Comparison of ENCODE assay signal across 10 cellular contexts in genomic region chr15:92869263-92869940, GRCh38. TPM values are rescaled to one million over a fixed set of nuclear protein-coding genes. Genes with fewer than 3 reads are reported as not detected.
DNase-seq lines count a peak whose midpoint lies in the region; ATAC-seq, FAIRE-seq and TF ChIP-seq lines count a peak whose summit lies in the region.
"Had no signal": no experiment of that assay in that cellular context is flagged by ENCODE, and none has a peak within 500 bp of the region (broad histone marks: within the 10 kb centered on the region; RNA-seq: fewer than 3 reads in every experiment).

No MANE protein-coding gene starts in this region.

- no peaks in the 10 kb centered on the region for H3K27me3 Mint-ChIP-seq in naive thymus-derived CD8-positive, alpha-beta T cell
- H3K27me3 Mint-ChIP-seq: dendritic cell treated with granulocyte-macrophage colony-stimulating factor and Interleukin-4, amounts not matched to agents 40 ng/mL and 50 ng/mL, for 4 days had no signal

- H3K4me1 ChIP-seq in K562 (replicated peaks in 1 of 2; ENCODE audit: control insufficient read depth in 2 of 2, insufficient read depth in 2 of 2, low read length in 2 of 2), result peaks cover 8% of the 10 kb centered on the region in 2 experiments; a peak in 4 of 5 replicates
- peaks cover 28% of the 10 kb centered on the region for H3K4me1 ChIP-seq in keratinocyte (ENCODE audit: control insufficient read depth, extremely low read depth, insufficient read depth, low read length)
- H3K4me1 ChIP-seq in thoracic aorta (ENCODE audit: control insufficient read depth in 1 of 2, low read depth in 2 of 2), result peaks cover 2 to 15% of the 10 kb centered on the region in 2 donors

- TF ChIP-seq RAD21 in K562 (CRISPR knock-in tag; conservative IDR thresholded peaks at IDR 0.05 in 1 of 2, IDR thresholded peaks at IDR 0.05 in 1 of 2), result no peak

- H3K4me2 ChIP-seq in K562 (ENCODE audit: insufficient read depth, low read length), result peak overlapping the region; percentile 72; the same call in 1 of the 2 replicates
- H3K4me2 ChIP-seq in keratinocyte (ENCODE audit: control insufficient read depth, extremely low read depth, insufficient read depth, low read depth, low read length), result peak overlapping the region; percentile 45

- intact Hi-C loops in K562 (cut with micrococcal nuclease), result no loop called here

- WGBS in K562 (ENCODE audit: insufficient coverage, low coverage, missing lambda C conversion rate), result 57% methylated on average over 4 of the region's 4 CpGs

- H3K9me3 ChIP-seq in K562 (replicated peaks; ENCODE audit: control insufficient read depth, insufficient read depth, low read depth, low read length) (no peaks in the 10 kb centered on the region), keratinocyte (ENCODE audit: control insufficient read depth, low read depth, low read length) (no peaks in the 10 kb centered on the region), thoracic aorta (peaks cover 3% of the 10 kb centered on the region)

- no peak for TF ChIP-seq POLR2A in K562 (conservative IDR thresholded peaks at IDR 0.05)

- peak overlapping the region in 1 of 2 experiments; percentile 48; a peak in 1 of 4 replicates for H3K9ac ChIP-seq in K562 (ENCODE audit: insufficient read depth in 1 of 2, low read depth in 2 of 2, low read length in 2 of 2)
- no peak overlapping the region for H3K9ac ChIP-seq in keratinocyte (ENCODE audit: control insufficient read depth, extremely low read depth, insufficient read depth, low read length)

- peak overlapping the region in 1 of 10 donors; percentile 32 for H3K27ac Mint-ChIP-seq in naive thymus-derived CD8-positive, alpha-beta T cell
- H3K27ac Mint-ChIP-seq: dendritic cell treated with granulocyte-macrophage colony-stimulating factor and Interleukin-4, amounts not matched to agents 40 ng/mL and 50 ng/mL, for 4 days had no signal

- DNase-seq in HT1080 (ENCODE audit: low read depth) (peak; percentile 63), K562 (ENCODE audit: extremely low read depth in 1 of 4, low spot score in 3 of 4) (no peak), keratinocyte (ENCODE audit: low read depth, low spot score) (no peak), thoracic aorta (ENCODE audit: low spot score) (no peak), NCI-H2081 treated with DMSO at 0.1 percent for 48 hours (lab: John Stamatoyannopoulos, UW) (no peak)
- no peak for DNase-seq in activated CD4-positive, alpha-beta T cell treated with anti-CD3 and anti-CD28 coated beads, Interleukin-2, amount 50 U/mL, for 1 hour
- no peak for DNase-seq in naive thymus-derived CD8-positive, alpha-beta T cell
- DNase-seq: NCI-H1694 treated with DMSO at 0.1 percent for 48 hours had no signal

- peaks cover 0 to 5% (median 0%) of the 10 kb centered on the region in 9 donors for H3K9me3 Mint-ChIP-seq in naive thymus-derived CD8-positive, alpha-beta T cell

- H4K20me1 ChIP-seq in K562 (replicated peaks; ENCODE audit: control insufficient read depth, insufficient read depth, low read length) (no peaks in the 10 kb centered on the region), keratinocyte (ENCODE audit: control insufficient read depth, extremely low read depth, insufficient read depth, low read length) (no peaks in the 10 kb centered on the region)

- in situ Hi-C loops in K562 (cut with MboI), result no loop called here

- H3K79me2 ChIP-seq in K562 (ENCODE audit: control insufficient read depth, insufficient read depth, low read length), result no peaks in the 10 kb centered on the region
- no peaks in the 10 kb centered on the region for H3K79me2 ChIP-seq in keratinocyte (ENCODE audit: control insufficient read depth, insufficient read depth, low read length)

- ATAC-seq in K562, result no peak
- no peak for ATAC-seq in thoracic aorta (ENCODE audit: insufficient number of reproducible peaks, low FRiP score, low read depth)
- no peak for ATAC-seq in HG02973 (IDR thresholded peaks at IDR 0.05; ENCODE audit: unreplicated experiment)
- no peak for ATAC-seq in naive thymus-derived CD8-positive, alpha-beta T cell

- H2AFZ ChIP-seq in K562 (ENCODE audit: low read depth, low read length) (peak overlapping the region; percentile 97; the same call in 1 of the 2 replicates), keratinocyte (ENCODE audit: control insufficient read depth, low read length) (no peak overlapping the region)

- H3K27ac ChIP-seq in K562 (ENCODE audit: extremely low read depth, low read depth, low read length), result no peak overlapping the region
- no peak overlapping the region for H3K27ac ChIP-seq in keratinocyte (ENCODE audit: control insufficient read depth, insufficient read depth, low read length)
- H3K27ac ChIP-seq in thoracic aorta, result peak overlapping the region; percentile 64 to 65

- no peaks in the 10 kb centered on the region for H3K9me1 ChIP-seq in K562 (ENCODE audit: control insufficient read depth, insufficient read depth, low read length)
- H3K9me1 ChIP-seq in keratinocyte (ENCODE audit: control insufficient read depth, extremely low read depth, insufficient read depth, low read length), result no peaks in the 10 kb centered on the region

- TF ChIP-seq CTCF in K562 (IDR thresholded peaks at IDR 0.05 in 2 of 3, conservative IDR thresholded peaks at IDR 0.05 in 1 of 3; ENCODE audit: insufficient read depth in 2 of 3, low read depth in 1 of 3, low read length in 3 of 3) (no peak), keratinocyte (optimal IDR thresholded peaks at IDR 0.05 in 1 of 3, IDR thresholded peaks at IDR 0.05 in 1 of 3, conservative IDR thresholded peaks at IDR 0.05 in 1 of 3; ENCODE audit: extremely low read depth in 1 of 3, insufficient read depth in 2 of 3, low read length in 3 of 3) (no peak), thoracic aorta (IDR thresholded peaks at IDR 0.05) (no peak)

- H3K36me3 ChIP-seq in K562 (ENCODE audit: control insufficient read depth, insufficient read depth, low read length) (no peaks in the 10 kb centered on the region), keratinocyte (ENCODE audit: control insufficient read depth in 2 of 2, extremely low read depth in 1 of 2, insufficient read depth in 2 of 2, low read length in 2 of 2) (no peaks in the 10 kb centered on the region), thoracic aorta (no peaks in the 10 kb centered on the region)

- no TSS peak for BruUV-seq in K562 (replicated peaks; lab: Mats Ljungman, UMichigan)

- POLR2A ChIA-PET in K562 (lab: Yijun Ruan, JAX), result interaction anchor here (0.7 to 1.6 kb wide), 3 partner anchors 12 to 14 kb away, joined by 3 to 4 read pairs (median 4); no protein-coding TSS in a partner anchor
- POLR2A ChIA-PET in naive thymus-derived CD8-positive, alpha-beta T cell (lab: Charles Lee), result interaction anchor here (1.7 to 6.1 kb wide), 3 partner anchors 8 to 20 kb away, joined by 5 to 53 read pairs (median 11); no protein-coding TSS in a partner anchor

- no peak overlapping the region for H3K4me3 Mint-ChIP-seq in naive thymus-derived CD8-positive, alpha-beta T cell
- H3K4me3 Mint-ChIP-seq: dendritic cell treated with granulocyte-macrophage colony-stimulating factor and Interleukin-4, amounts not matched to agents 40 ng/mL and 50 ng/mL, for 4 days had no signal

- no peak for TF ChIP-seq EP300 in K562 (IDR thresholded peaks at IDR 0.05; ENCODE audit: low read length)

- no peak overlapping the region for H3K4me3 ChIP-seq in K562
- H3K4me3 ChIP-seq in keratinocyte (ENCODE audit: control insufficient read depth in 2 of 3, extremely low read depth in 1 of 3, insufficient read depth in 2 of 3, low read depth in 1 of 3, low read length in 3 of 3), result no peak overlapping the region
- no peak overlapping the region for H3K4me3 ChIP-seq in thoracic aorta

- FAIRE-seq in K562 (lab: Jason Lieb, UNC) (no peak), keratinocyte (lab: Jason Lieb, UNC) (peak; percentile 84)

- H3K4me1 Mint-ChIP-seq in naive thymus-derived CD8-positive, alpha-beta T cell, result peaks cover 3 to 15% (median 5%) of the 10 kb centered on the region in 4 donors

- CTCF ChIA-PET in K562 (lab: Yijun Ruan, JAX; ENCODE audit: low intra/inter-chr PET ratio), result no interaction called here

- H3K36me3 Mint-ChIP-seq in naive thymus-derived CD8-positive, alpha-beta T cell, result no peaks in the 10 kb centered on the region

- dilution Hi-C loops in keratinocyte (cut with MboI; ENCODE audit: extremely low pct_ligation_motif_present, low sequenced_read_pairs), result no loop called here

- no peaks in the 10 kb centered on the region for H3K27me3 ChIP-seq in K562 (ENCODE audit: control insufficient read depth in 2 of 2, insufficient read depth in 2 of 2, low read length in 2 of 2)
- H3K27me3 ChIP-seq in keratinocyte (ENCODE audit: control insufficient read depth, extremely low read depth, insufficient read depth, low read length), result no peaks in the 10 kb centered on the region
- H3K27me3 ChIP-seq in thoracic aorta (replicated peaks; ENCODE audit: insufficient read depth), result no peaks in the 10 kb centered on the region

RNA-seq across cellular contexts. Expression of gene CHD2, which starts 30.7 kb away (rescaled TPM):
- 16.7 and 28.1 TPM in 2 replicates for total RNA-seq in HT1080 (2014; rRNA removed; shearing (Covaris generic))
- polyA plus RNA-seq in HT1080 (2015; cell fraction: cytosol; rRNA removed), result 24.0 and 28.3 TPM in 2 replicates
- 84.1 TPM in 2 replicates for polyA plus RNA-seq in HT1080 (2015; cell fraction: nucleus; rRNA removed)
- 221 and 585 TPM in 2 replicates for total RNA-seq in K562 (2011; cell fraction: chromatin; rRNA removed; ENCODE audit: low replicate concordance)
- 101 and 147 TPM in 2 replicates for total RNA-seq in K562 (2011; cell fraction: nucleolus; rRNA removed)
- total RNA-seq in K562 (2011; cell fraction: nucleoplasm; rRNA removed), result 282 and 390 TPM in 2 replicates
- 38.9 and 47.3 TPM in 2 replicates for total RNA-seq in K562 (2014; rRNA removed)
- total RNA-seq in K562 (2014; rRNA removed; fragmentation: Illumina TruSeq; extraction: Trizol), result 59.0 and 66.0 TPM in 2 replicates
- 45.5 and 49.7 TPM in 2 replicates for total RNA-seq in K562 (2015; rRNA removed; fragmentation: Illumina TruSeq; extraction: Trizol)
- total RNA-seq in K562 (2021), result 57.8 and 61.9 TPM in 2 replicates
- 56.2 and 63.4 TPM in 2 replicates for polyA plus RNA-seq in K562 (2011; rRNA removed)
- 32.8 and 58.4 TPM in 2 replicates for polyA plus RNA-seq in K562 (2011; cell fraction: cytosol; rRNA removed)
- 192 and 194 TPM in 2 replicates for polyA plus RNA-seq in K562 (2011; cell fraction: nucleus; rRNA removed)
- 33.7 and 57.7 TPM in 2 replicates for polyA plus RNA-seq in K562 (2012)
- polyA plus RNA-seq in K562 (2014; fragmentation: Illumina TruSeq; extraction: Trizol), result 57.6 and 70.8 TPM in 2 replicates
- polyA plus RNA-seq in K562 (2014; fragmentation: Nextera tagmentation; extraction: Ambion mirVana), result 10 to 100 TPM; 50.0 to 53.6 TPM
- polyA plus RNA-seq in K562 (2014; rRNA removed), result 55.3 and 61.3 TPM in 2 replicates
- polyA minus RNA-seq in K562 (2011; rRNA and poly(A)+ RNA removed), result 167 and 232 TPM in 2 replicates
- 39.1 and 51.9 TPM in 2 replicates for polyA minus RNA-seq in K562 (2011; cell fraction: cytosol; rRNA and poly(A)+ RNA removed)
- polyA minus RNA-seq in K562 (2011; cell fraction: nucleus; rRNA and poly(A)+ RNA removed), result 209 and 435 TPM in 2 replicates
- polyA plus RNA-seq in keratinocyte, result 35.3 to 62.0 TPM (median 50.8 TPM) in 3 replicates
- polyA plus RNA-seq in keratinocyte (2011; ENCODE audit: low read depth), result 361 TPM
- 35.2 and 40.9 TPM in 2 replicates for polyA plus RNA-seq in keratinocyte (2011; cell fraction: cytosol; rRNA removed)
- 193 and 213 TPM in 2 replicates for polyA plus RNA-seq in keratinocyte (2011; cell fraction: nucleus; rRNA removed)
- polyA plus RNA-seq in keratinocyte (2012; ENCODE audit: low replicate concordance), result 30.4 and 63.0 TPM in 2 replicates
- polyA minus RNA-seq in keratinocyte, result 64.5 to 125 TPM (median 70.1 TPM) in 3 replicates
- 31.3 TPM for polyA minus RNA-seq in keratinocyte (2011; cell fraction: cytosol; rRNA and poly(A)+ RNA removed)
- 143 and 290 TPM in 2 replicates for polyA minus RNA-seq in keratinocyte (2011; cell fraction: nucleus; rRNA and poly(A)+ RNA removed)
- 100 to 1,000 TPM; 143 to 148 TPM for total RNA-seq in thoracic aorta
- 100 to 1,000 TPM; 415 to 427 TPM for total RNA-seq in naive thymus-derived CD8-positive, alpha-beta T cell
- polyA plus RNA-seq in naive thymus-derived CD8-positive, alpha-beta T cell, result 100 to 1,000 TPM in 1 of 3 donors, 10 to 100 TPM in 2; 53.1 to 101 (median 68.1) TPM

Comparison
In these comparisons a context has a peak if more than half of its experiments do, and no peak if none do; other contexts are left out.
1. H3K27ac ChIP-seq: peak in thoracic aorta (2 of 2); none in K562 (single experiment) and keratinocyte (single experiment).